8 cellular contexts compared by ENCODE assay signal in the genomic region with DNA sequence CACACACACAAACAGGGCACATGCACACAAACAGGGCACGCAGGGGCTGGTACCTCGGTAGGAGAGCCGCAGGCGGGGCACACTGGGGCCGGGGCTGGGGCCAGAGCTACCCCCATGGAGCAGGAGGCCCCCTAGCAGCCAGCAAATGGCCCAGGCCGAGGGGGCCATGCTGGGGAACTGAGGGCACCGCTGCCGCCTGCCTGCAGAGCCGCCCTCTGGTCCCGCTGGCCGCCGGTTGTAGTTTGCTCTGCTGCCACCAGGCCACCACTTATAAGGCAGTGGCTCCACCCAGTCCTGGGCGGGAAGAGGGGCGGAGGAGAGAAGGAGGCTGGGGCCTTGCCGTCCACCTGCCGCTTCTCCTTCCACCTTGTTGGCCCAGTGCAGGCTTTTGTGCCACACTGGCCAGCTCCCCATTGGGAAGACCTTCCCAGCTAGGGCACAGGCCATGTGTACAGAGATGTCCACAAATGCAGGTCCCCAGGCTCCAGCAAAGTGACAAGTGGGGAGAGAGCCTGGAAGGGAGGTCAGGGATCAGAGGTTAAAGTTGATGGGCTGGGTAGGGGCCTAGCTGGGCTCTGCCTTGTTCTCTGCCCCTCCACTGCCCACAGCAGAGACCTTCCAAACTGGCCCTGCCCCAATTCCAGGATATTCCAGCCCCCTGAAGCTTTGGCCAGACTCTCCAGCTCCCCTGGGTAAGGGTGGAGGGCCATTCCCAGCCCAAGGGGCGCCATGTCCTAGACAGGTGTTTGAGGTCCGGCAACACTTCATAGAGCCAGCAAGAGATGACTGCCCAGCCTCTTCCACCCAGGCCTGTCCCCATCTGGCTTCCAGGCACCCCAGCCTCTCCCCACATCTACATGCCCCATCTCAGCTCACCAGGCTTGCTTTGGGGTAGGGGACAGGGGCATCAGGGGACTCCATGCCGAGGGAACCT. TPM values are rescaled to one million over a fixed set of nuclear protein-coding genes. Genes with fewer than 3 reads are reported as not detected.
DNase-seq lines count a peak whose midpoint lies in the region; ATAC-seq, FAIRE-seq and TF ChIP-seq lines count a peak whose summit lies in the region.

Gene SEMA3G, minus strand, starts transcription at position 244 of the 934 bp plus-strand sequence. Its CDS starts 76 bp downstream, at position 168.

- H3K9ac ChIP-seq in PC-3 (ENCODE audit: low read length) = no peak within 1 kb of the TSS

- peaks cover 4% of the 10 kb centered on the region for H3K4me1 ChIP-seq in PC-3 (ENCODE audit: insufficient read depth, low read length)
- H3K4me1 ChIP-seq in pancreas = peaks cover 0 to 9% (median 6%) of the 10 kb centered on the region in 3 donors
- peaks cover 12 to 27% (median 20%) of the 10 kb centered on the region in 4 donors for H3K4me1 ChIP-seq in upper lobe of left lung

- H3K9me3 ChIP-seq in AG04450 (ENCODE audit: control insufficient read depth, insufficient read depth, low read length) (no peaks in the 10 kb centered on the region), PC-3 (ENCODE audit: low read length) (no peaks in the 10 kb centered on the region), pancreas (no peaks in the 10 kb centered on the region), upper lobe of left lung (no peaks in the 10 kb centered on the region)

- no peak for DNase-seq in AG04450 (ENCODE audit: low read depth, low spot score)
- DNase-seq in PC-3 = peak; percentile 71
- peak; percentile 50 for DNase-seq in activated T-cell treated with anti-CD3 and anti-CD28 coated beads, Interleukin-2, amount 50 U/mL, for 4 hours
- peak; percentile 27 for DNase-seq in fibroblast of peridontal ligament (ENCODE audit: extremely low read depth)
- peak; percentile 84 to 96 (median 87) for DNase-seq in pancreas
- DNase-seq in upper lobe of left lung = peak; percentile 90

- peak in 2 of 4 donors; percentile 63 to 67 for TF ChIP-seq POLR2A in upper lobe of left lung (IDR thresholded peaks at IDR 0.05)

- TF ChIP-seq EP300 in upper lobe of left lung (IDR thresholded peaks at IDR 0.05) = no peak

- FAIRE-seq in pancreas (lab: Jason Lieb, UNC) = no peak

- no peak within 1 kb of the TSS for H3K4me3 Mint-ChIP-seq in activated T-cell treated with anti-CD3 and anti-CD28 coated beads, Interleukin-2, amount 50 U/mL, for 4 hours

- H3K36me3 ChIP-seq in PC-3 (ENCODE audit: low read depth, low read length) = no peaks in the 10 kb centered on the region
- H3K36me3 ChIP-seq in pancreas = no peaks in the 10 kb centered on the region
- no peaks in the 10 kb centered on the region for H3K36me3 ChIP-seq in upper lobe of left lung

- H3K79me2 ChIP-seq in PC-3 (ENCODE audit: low read length) = no peaks in the 10 kb centered on the region

- POLR2A ChIA-PET in AG04450 (lab: Yijun Ruan, JAX) (no interaction called here), PC-3 (lab: Charles Lee; ENCODE audit: unreplicated experiment) (no interaction called here)

- H3K4me2 ChIP-seq in PC-3 (ENCODE audit: low read length) = peak within 1 kb of the TSS; percentile 28; the same call in 1 of the 2 replicates

- WGBS in pancreas, 2 donors = 20 to 26% methylated on average over 18 to 19 of the region's 19 CpGs
- 16 to 51% methylated on average over 4 to 17 of the region's 19 CpGs for WGBS in upper lobe of left lung, 2 donors

- peak within 1 kb of the TSS; percentile 54; the same call in 1 of the 2 replicates for H2AFZ ChIP-seq in PC-3 (ENCODE audit: low read length)

- intact Hi-C loops in PC-3 (cut with micrococcal nuclease) (no loop called here), pancreas (cut with DNase I) (no loop called here)

- BruUV-seq in PC-3 (replicated peaks; lab: Mats Ljungman, UMichigan) = no TSS peak

- TF ChIP-seq CTCF in AG04450 (IDR thresholded peaks at IDR 0.05; ENCODE audit: low read depth, low read length) (peak; percentile 51), PC-3 (conservative IDR thresholded peaks at IDR 0.05; ENCODE audit: low read depth, low read length) (peak; percentile 30), pancreas (IDR thresholded peaks at IDR 0.05) (peak; percentile 56 to 79 (median 67)), upper lobe of left lung (IDR thresholded peaks at IDR 0.05) (peak; percentile 68 to 96 (median 92))

- H3K27ac ChIP-seq in AG04450 (ENCODE audit: low read depth, low read length) = no peak within 1 kb of the TSS
- H3K27ac ChIP-seq in PC-3 (ENCODE audit: low read length) = no peak within 1 kb of the TSS
- H3K27ac ChIP-seq in pancreas = no peak within 1 kb of the TSS
- peak within 1 kb of the TSS; percentile 32 to 78 (median 56) for H3K27ac ChIP-seq in upper lobe of left lung

- H3K4me1 Mint-ChIP-seq in activated T-cell treated with anti-CD3 and anti-CD28 coated beads, Interleukin-2, amount 50 U/mL, for 4 hours (ENCODE audit: low read depth) = peaks cover 6% of the 10 kb centered on the region

- H3K36me3 Mint-ChIP-seq in activated T-cell treated with anti-CD3 and anti-CD28 coated beads, Interleukin-2, amount 50 U/mL, for 4 hours (ENCODE audit: insufficient read depth) = no peaks in the 10 kb centered on the region

- H3K4me3 ChIP-seq in AG04450 (ENCODE audit: low read depth, low read length) (no peak within 1 kb of the TSS), PC-3 (ENCODE audit: low read length) (no peak within 1 kb of the TSS), pancreas (peak within 1 kb of the TSS in 1 of 4 donors; percentile 20), upper lobe of left lung (peak within 1 kb of the TSS; percentile 26 to 58 (median 46))

- H3K9me2 ChIP-seq in PC-3 (replicated peaks; ENCODE audit: low read length) = no peaks in the 10 kb centered on the region

- H3K9me3 Mint-ChIP-seq in activated T-cell treated with anti-CD3 and anti-CD28 coated beads, Interleukin-2, amount 50 U/mL, for 4 hours = no peaks in the 10 kb centered on the region

- H3K27me3 Mint-ChIP-seq in activated T-cell treated with anti-CD3 and anti-CD28 coated beads, Interleukin-2, amount 50 U/mL, for 4 hours (ENCODE audit: low read depth) = no peaks in the 10 kb centered on the region

- H4K20me1 ChIP-seq in PC-3 (ENCODE audit: low read length) = no peaks in the 10 kb centered on the region

- CTCF ChIA-PET in AG04450 (lab: Charles Lee) = interaction anchor here (0.9 to 11.7 kb wide), 4 partner anchors 16 to 224 kb away, joined by 3 to 359 read pairs (median 6); no protein-coding TSS in a partner anchor
- CTCF ChIA-PET in PC-3 (lab: Charles Lee) = interaction anchor here (0.5 to 1.2 kb wide), 3 partner anchors 9 to 33 kb away, joined by 3 to 7 read pairs (median 4); no protein-coding TSS in a partner anchor

- H3K27me3 ChIP-seq in AG04450 (ENCODE audit: control insufficient read depth, insufficient read depth, low read length) = no peaks in the 10 kb centered on the region
- no peaks in the 10 kb centered on the region for H3K27me3 ChIP-seq in PC-3 (ENCODE audit: low read length)
- H3K27me3 ChIP-seq in pancreas = no peaks in the 10 kb centered on the region
- no peaks in the 10 kb centered on the region for H3K27me3 ChIP-seq in upper lobe of left lung

- no peaks in the 10 kb centered on the region for H3F3A ChIP-seq in PC-3 (ENCODE audit: low read length, unreplicated experiment)

- peak; percentile 81 for ATAC-seq in GM18907 (IDR thresholded peaks at IDR 0.05; ENCODE audit: unreplicated experiment)
- peak; percentile 51 for ATAC-seq in HG03196 (IDR thresholded peaks at IDR 0.05; ENCODE audit: unreplicated experiment)
- ATAC-seq in PC-3 = peak; percentile 86
- ATAC-seq in activated T-cell treated with anti-CD3 and anti-CD28 coated beads, Interleukin-2, amount 50 U/mL, for 4 hours = peak; percentile 98 to 99
- peak; percentile 90 to 95 (median 92) for ATAC-seq in pancreas
- peak; percentile 77 to 83 for ATAC-seq in upper lobe of left lung (ENCODE audit: low FRiP score in 2 of 2)

RNA-seq across cellular contexts. Expression of gene SEMA3G, which starts in this region (rescaled TPM):
- polyA plus RNA-seq in AG04450 (2011; rRNA removed) = 0.02 TPM in 1 of 2 replicates, not detected in the other
- polyA minus RNA-seq in AG04450 (2011; rRNA and poly(A)+ RNA removed) = 0.28 TPM in 1 of 2 replicates, not detected in the other
- total RNA-seq in PC-3 (2014; rRNA removed) = 0.77 and 1.6 TPM in 2 replicates
- total RNA-seq in activated T-cell treated with anti-CD3 and anti-CD28 coated beads, Interleukin-2, amount 50 U/mL, for 4 hours = under 1 TPM; 0.05 to 0.24 (median 0.08) TPM
- 1 to 10 TPM in 5 of 6 donors, under 1 TPM in 1; 0.75 to 5.4 (median 2.4) TPM for total RNA-seq in pancreas
- polyA plus RNA-seq in pancreas = 1 to 10 TPM; 3.8 to 4.9 TPM
- total RNA-seq in upper lobe of left lung = 10 to 100 TPM in 5 of 6 donors, 1 to 10 TPM in 1; 5.1 to 69.0 (median 20.7) TPM

Comparison
In these comparisons a context has a peak if more than half of its experiments do, and no peak if none do; other contexts are left out.
1. Peak in DNase-seq and ATAC-seq in activated T-cell treated with anti-CD3 and anti-CD28 coated beads, Interleukin-2, amount 50 U/mL, for 4 hours; RNA of the gene not detected or under 1 TPM.
2. H3K27ac ChIP-seq: peak in upper lobe of left lung (4 of 4); none in AG04450 (single experiment), PC-3 (single experiment) and pancreas (0 of 4).
3. H3K4me3 ChIP-seq: peak in upper lobe of left lung (4 of 4); none in AG04450 (single experiment) and PC-3 (single experiment).
4. CTCF ChIP-seq: peak in every context shown above with its lines; median percentile 92 in upper lobe of left lung; 67 in pancreas; 51 in AG04450; 30 in PC-3.
5. Peak in every context shown above with its lines, with median percentiles within 50 percentile points of each other: ATAC-seq.